In the genomic region with DNA sequence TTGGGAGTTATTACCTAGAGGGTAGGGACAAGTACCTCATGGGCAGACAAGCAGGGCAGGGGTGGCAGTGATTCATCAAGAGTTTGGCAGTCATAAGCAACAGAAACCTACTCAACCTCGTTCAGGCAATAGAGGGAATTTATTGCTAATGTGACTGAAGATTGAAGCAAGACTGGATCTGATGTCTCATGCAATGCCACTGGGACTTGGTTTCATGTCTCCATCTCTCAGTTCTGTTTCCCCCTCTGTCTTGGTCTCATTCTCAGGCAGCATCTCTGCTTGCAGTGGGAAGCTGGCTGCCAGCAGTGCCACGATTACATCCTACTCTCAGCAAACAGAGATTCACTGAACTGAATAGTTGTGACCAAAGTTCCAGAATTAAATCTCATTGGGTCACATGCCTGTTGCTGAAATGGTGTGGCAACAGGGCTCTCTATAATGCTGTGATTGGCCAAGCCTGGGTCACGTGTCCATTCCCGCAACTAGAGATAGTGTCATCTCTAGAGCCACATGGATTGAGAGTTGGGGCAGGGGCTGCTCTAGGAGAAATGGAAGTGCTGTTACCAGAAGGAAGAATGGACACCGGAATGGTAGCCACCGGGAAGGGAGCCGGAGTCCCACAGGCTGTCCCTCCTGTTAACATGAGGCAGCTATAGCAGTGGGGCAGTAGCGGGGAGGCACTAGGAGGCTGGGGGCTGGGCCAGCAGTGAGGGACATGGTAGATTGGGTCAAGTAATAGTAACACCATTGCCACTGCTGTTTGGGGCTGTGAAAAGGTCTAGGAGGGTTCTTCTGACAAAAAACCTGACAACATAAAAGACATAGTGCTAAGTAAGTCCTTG, we compare ENCODE assay signal across 10 cellular contexts. TPM values are rescaled to one million over a fixed set of nuclear protein-coding genes. Genes with fewer than 3 reads are reported as not detected.
DNase-seq lines count a peak whose midpoint lies in the region; ATAC-seq lines count a peak whose summit lies in the region.
"Had no signal": no experiment of that assay in that cellular context is flagged by ENCODE, and none has a peak within 500 bp of the region (broad histone marks: within the 10 kb centered on the region; RNA-seq: fewer than 3 reads in every experiment).

No MANE protein-coding gene starts in this region.

- ATAC-seq in T-cell (replicated peaks in 1 of 4) (no peak), GM18907 (IDR thresholded peaks at IDR 0.05; ENCODE audit: unreplicated experiment) (no peak)
- peak; percentile 58 to 62 for ATAC-seq in stimulated activated naive B cell treated with anti-CD40 and anti-IgM and Interleukin-4, amounts not matched to agents 10 μg/mL and 1 μg/mL and 100 μg/mL, for 72 hours (replicated peaks)

- peaks cover 45 to 61% (median 52%) of the 10 kb centered on the region in 3 donors for H3K4me1 Mint-ChIP-seq in T-cell
- H3K4me1 Mint-ChIP-seq in stimulated activated naive B cell treated with anti-CD40 and anti-IgM and Interleukin-4, amounts not matched to agents 10 μg/mL and 1 μg/mL and 100 μg/mL, for 72 hours: peaks cover 21 to 48% of the 10 kb centered on the region in 2 donors

- CTCF ChIA-PET in T-cell (lab: Charles Lee): no interaction called here

- no peaks in the 10 kb centered on the region for H3K27me3 Mint-ChIP-seq in T-cell
- no peaks in the 10 kb centered on the region for H3K27me3 Mint-ChIP-seq in stimulated activated naive B cell treated with anti-CD40 and anti-IgM and Interleukin-4, amounts not matched to agents 10 μg/mL and 1 μg/mL and 100 μg/mL, for 72 hours

- H3K36me3 Mint-ChIP-seq in T-cell: peaks cover 5% of the 10 kb centered on the region
- H3K36me3 Mint-ChIP-seq in stimulated activated naive B cell treated with anti-CD40 and anti-IgM and Interleukin-4, amounts not matched to agents 10 μg/mL and 1 μg/mL and 100 μg/mL, for 72 hours: peaks cover 1 to 11% of the 10 kb centered on the region in 2 donors

- in situ Hi-C loops in ACHN (cut with HindIII; ENCODE audit: low pct_ligation_motif_present, low pct_unique_long_range_greater_than_20kb, low sequenced_read_pairs): no loop called here

- H3K27ac Mint-ChIP-seq in T-cell: peak overlapping the region; percentile 69 to 75
- peak overlapping the region; percentile 91 for H3K27ac Mint-ChIP-seq in stimulated activated naive B cell treated with anti-CD40 and anti-IgM and Interleukin-4, amounts not matched to agents 10 μg/mL and 1 μg/mL and 100 μg/mL, for 72 hours
- H3K27ac Mint-ChIP-seq: T-helper 1 cell treated with Interleukin-12 subunit alpha and Interleukin-12 subunit beta and Interleukin-4 antibody, amounts not matched to agents 30 μg/mL and 1 μg/mL, for 36 hours had no signal

- DNase-seq in activated T-cell treated with anti-CD3 and anti-CD28 coated beads for 24 hours (ENCODE audit: low read depth) (peak; percentile 28), T-cell (no peak), fibroblast of gingiva (ENCODE audit: low read depth) (peak; percentile 65), NCI-H187 (lab: John Stamatoyannopoulos, UW) (no peak), ACHN (no peak)
- DNase-seq in activated T-cell treated with anti-CD3 and anti-CD28 coated beads, Interleukin-2, amount 50 U/mL, for 1 hour: no peak
- DNase-seq in stimulated activated naive B cell treated with anti-CD40 and anti-IgM and Interleukin-4, amounts not matched to agents 10 μg/mL and 1 μg/mL and 100 μg/mL, for 72 hours: peak; percentile 54

- H3K9me3 Mint-ChIP-seq in T-cell: peaks cover 0 to 5% (median 4%) of the 10 kb centered on the region in 3 donors
- peaks cover 3 to 4% of the 10 kb centered on the region in 2 donors for H3K9me3 Mint-ChIP-seq in stimulated activated naive B cell treated with anti-CD40 and anti-IgM and Interleukin-4, amounts not matched to agents 10 μg/mL and 1 μg/mL and 100 μg/mL, for 72 hours

- POLR2A ChIA-PET in T-cell (lab: Charles Lee): interaction anchor here in 1 of 2 donors (2.4 kb wide), 1 partner anchor 9 kb away, joined by 18 read pairs; no protein-coding TSS in a partner anchor

- H3K4me3 Mint-ChIP-seq in T-cell: peak overlapping the region in 1 of 3 donors; percentile 12
- H3K4me3 Mint-ChIP-seq in stimulated activated naive B cell treated with anti-CD40 and anti-IgM and Interleukin-4, amounts not matched to agents 10 μg/mL and 1 μg/mL and 100 μg/mL, for 72 hours: peak overlapping the region; percentile 37 to 54
- H3K4me3 Mint-ChIP-seq: T-helper 1 cell treated with Interleukin-12 subunit alpha and Interleukin-12 subunit beta and Interleukin-4 antibody, amounts not matched to agents 30 μg/mL and 1 μg/mL, for 36 hours had no signal

RNA-seq across cellular contexts. Expression of a gene that starts 3.9 kb away (rescaled TPM):
- 100 to 1,000 TPM; 181 to 348 (median 192) TPM for total RNA-seq in T-cell

RNA-seq across cellular contexts. Expression of a gene that starts 47.1 kb away (rescaled TPM):
- 10 to 100 TPM in 3 of 5 donors, not detected in 2; 11.4 to 15.6 (median 13.3) TPM for total RNA-seq in T-cell
- total RNA-seq: lung microvascular endothelial cell had no signal

Comparison
In these comparisons a context has a peak if more than half of its experiments do, and no peak if none do; other contexts are left out.
1. DNase-seq: peak in activated T-cell treated with anti-CD3 and anti-CD28 coated beads for 24 hours (single experiment), fibroblast of gingiva (single experiment) and stimulated activated naive B cell treated with anti-CD40 and anti-IgM and Interleukin-4, amounts not matched to agents 10 μg/mL and 1 μg/mL and 100 μg/mL, for 72 hours (single experiment); none in activated T-cell treated with anti-CD3 and anti-CD28 coated beads, Interleukin-2, amount 50 U/mL, for 1 hour (single experiment), T-cell (0 of 34), NCI-H187 (0 of 2) and ACHN (single experiment).
2. ATAC-seq: peak in stimulated activated naive B cell treated with anti-CD40 and anti-IgM and Interleukin-4, amounts not matched to agents 10 μg/mL and 1 μg/mL and 100 μg/mL, for 72 hours (2 of 2); none in T-cell (0 of 4) and GM18907 (single experiment).